Comparison of ENCODE assay signal across 21 cellular contexts in the genomic region with DNA sequence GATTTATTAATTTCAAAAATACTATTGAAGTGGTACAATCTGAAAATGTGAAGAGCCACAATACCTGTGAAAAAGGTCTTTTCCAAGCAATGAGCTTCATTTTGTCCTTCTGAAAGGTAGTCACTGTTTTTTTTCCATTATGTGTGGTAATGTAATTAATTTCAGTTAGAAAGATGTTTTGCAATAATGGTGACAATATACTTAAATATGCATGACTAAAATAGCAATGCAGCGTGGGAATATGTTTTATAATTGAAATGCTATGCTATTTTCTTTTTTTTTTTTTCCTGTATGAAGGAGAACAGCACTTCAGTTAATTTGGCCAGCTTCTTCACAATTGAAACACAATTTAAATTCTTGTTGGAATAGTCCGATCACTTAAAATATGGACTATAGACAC. TPM values are rescaled to one million over a fixed set of nuclear protein-coding genes. Genes with fewer than 3 reads are reported as not detected.
A peak's percentile ranks its signal among the peaks of the same experiment; 100 is the strongest.
DNase-seq lines count a peak whose midpoint lies in the region; ATAC-seq and TF ChIP-seq lines count a peak whose summit lies in the region.
"Had no signal": no experiment of that assay in that cellular context is flagged by ENCODE, and none has a peak within 500 bp of the region (broad histone marks: within the 10 kb centered on the region; RNA-seq: fewer than 3 reads in every experiment).

No MANE protein-coding gene starts in this region.

- H4K20me1 ChIP-seq in IMR-90 (ENCODE audit: insufficient read depth, low read length) = no peaks in the 10 kb centered on the region
- H4K20me1 ChIP-seq in osteoblast (ENCODE audit: insufficient read depth, low read length) = no peaks in the 10 kb centered on the region
- H4K20me1 ChIP-seq: BLaER1 had no signal

- H2AK5ac ChIP-seq in IMR-90 (ENCODE audit: low read depth, low read length) = no peak overlapping the region; the same call in 1 of the 2 replicates

- in situ Hi-C loops in IMR-90 (cut with MboI; ENCODE audit: low sequenced_read_pairs) (no loop called here), transverse colon (cut with MboI; ENCODE audit: low pct_ligation_motif_present in 1 of 4, low pct_unique_long_range_greater_than_20kb in 1 of 4, low sequenced_read_pairs in 3 of 4) (no loop called here)

- TF ChIP-seq RAD21 in IMR-90 (IDR thresholded peaks at IDR 0.05; ENCODE audit: low read length) = no peak

- dilution Hi-C loops in IMR-90 (cut with HindIII; ENCODE audit: low sequenced_read_pairs, unreplicated experiment) = no loop called here

- TF ChIP-seq POLR2A in IMR-90 (IDR thresholded peaks at IDR 0.05; ENCODE audit: low read depth, low read length) (no peak), transverse colon (IDR thresholded peaks at IDR 0.05) (no peak)

- peak overlapping the region; percentile 9 to 58; a peak in 3 of 4 replicates for H4K8ac ChIP-seq in IMR-90 (ENCODE audit: low read depth in 2 of 2, low read length in 2 of 2)

- H3K18ac ChIP-seq in IMR-90 (ENCODE audit: low read depth, low read length) = peak overlapping the region; percentile 81

- peak; percentile 60 for DNase-seq in AG20443 (ENCODE audit: low spot score)
- DNase-seq in IMR-90 = peak; percentile 79
- peak; percentile 65 for DNase-seq in epithelial cell of esophagus (ENCODE audit: low read depth)
- DNase-seq in osteoblast (ENCODE audit: insufficient read length, low spot score, missing footprints) = peak; percentile 21
- no peak for DNase-seq in transverse colon
- DNase-seq: activated CD4-positive, alpha-beta T cell treated with anti-CD3 and anti-CD28 coated beads, Interleukin-2, amount 50 U/mL, for 4 hours; activated CD8-positive, alpha-beta memory T cell treated with anti-CD3 and anti-CD28 coated beads, Interleukin-2, amount 50 U/mL, for 48 hours; activated effector memory CD4-positive, alpha-beta T cell treated with Interleukin-2 at 50 U/mL for 16 hours; activated naive CD8-positive, alpha-beta T cell treated with anti-CD3 and anti-CD28 coated beads, Interleukin-2, amount 50 U/mL, for 24 hours; Calu3; kidney; lower lobe of right lung; NCI-H1105 treated with DMSO at 0.1 percent for 48 hours; NCI-H524; WERI-Rb-1 had no signal

- H3K36me3 ChIP-seq in IMR-90 (ENCODE audit: control insufficient read depth, insufficient read depth, low read length) (peaks cover 9% of the 10 kb centered on the region), osteoblast (ENCODE audit: insufficient read depth, low read length) (peaks cover 13% of the 10 kb centered on the region), transverse colon (no peaks in the 10 kb centered on the region)
- H3K36me3 ChIP-seq: BLaER1, cardiac muscle cell, lower lobe of right lung, prostate gland, WERI-Rb-1 had no signal

- H3K27ac ChIP-seq in IMR-90 (ENCODE audit: insufficient read depth, low read length) (no peak overlapping the region), osteoblast (ENCODE audit: low read depth, low read length) (peak overlapping the region; percentile 88), transverse colon (no peak overlapping the region)
- H3K27ac ChIP-seq: BLaER1, cardiac muscle cell, lower lobe of right lung, prostate gland, WERI-Rb-1 had no signal

- ATAC-seq in IMR-90 (ENCODE audit: low read depth) (peak; percentile 11; the same call in 1 of the 2 replicates), GM21737 (IDR thresholded peaks at IDR 0.05; ENCODE audit: unreplicated experiment) (no peak), HG02588 (IDR thresholded peaks at IDR 0.05; ENCODE audit: unreplicated experiment) (no peak)
- ATAC-seq: activated naive CD8-positive, alpha-beta T cell treated with anti-CD3 and anti-CD28 coated beads, Interleukin-2, amount 50 U/mL, for 24 hours; lower lobe of right lung had no signal

- peak overlapping the region; percentile 57; the same call in 1 of the 2 replicates for H3K56ac ChIP-seq in IMR-90 (ENCODE audit: extremely low read depth, insufficient read depth, low read length)

- intact Hi-C loops in IMR-90 (cut with micrococcal nuclease) = no loop called here
- intact Hi-C loops in transverse colon (cut with DNase I; ENCODE audit: low total_unique reads) = no loop called here

- TF ChIP-seq CTCF in IMR-90 (conservative IDR thresholded peaks at IDR 0.05; ENCODE audit: low read depth, low read length) (no peak), epithelial cell of esophagus (IDR thresholded peaks at IDR 0.05; ENCODE audit: insufficient read depth, low read depth, low read length, missing control alignments) (no peak), osteoblast (IDR thresholded peaks at IDR 0.05; ENCODE audit: extremely low read depth, low read depth, low read length) (no peak), transverse colon (IDR thresholded peaks at IDR 0.05) (no peak)

- no TSS peak for BruUV-seq in IMR-90 (replicated peaks; lab: Mats Ljungman, UMichigan)

- peak overlapping the region; percentile 67; the same call in 1 of the 2 replicates for H3K14ac ChIP-seq in IMR-90 (replicated peaks; ENCODE audit: low read depth, low read length)

- peaks cover 7% of the 10 kb centered on the region for H3K4me1 ChIP-seq in IMR-90 (ENCODE audit: control insufficient read depth, insufficient read depth, low read length)
- peaks cover 27% of the 10 kb centered on the region for H3K4me1 ChIP-seq in osteoblast (ENCODE audit: insufficient read depth, low read length)
- no peaks in the 10 kb centered on the region for H3K4me1 ChIP-seq in transverse colon
- H3K4me1 ChIP-seq: BLaER1, prostate gland had no signal

- H2BK15ac ChIP-seq in IMR-90 (ENCODE audit: low read depth, low read length) = peak overlapping the region; percentile 58; the same call in 2 of the 3 replicates

- peaks cover 4 to 5% of the 10 kb centered on the region in 2 experiments; a peak in 2 of 4 replicates for H3K79me1 ChIP-seq in IMR-90 (ENCODE audit: low read depth in 1 of 2, low read length in 2 of 2)

- H2AK9ac ChIP-seq in IMR-90 (replicated peaks; ENCODE audit: low read depth, low read length, poor library complexity) = no peak overlapping the region

- H3K9me3 ChIP-seq in IMR-90 (ENCODE audit: control insufficient read depth, insufficient read depth, low read length) (no peaks in the 10 kb centered on the region), osteoblast (ENCODE audit: low read depth, low read length) (no peaks in the 10 kb centered on the region), transverse colon (no peaks in the 10 kb centered on the region)
- H3K9me3 ChIP-seq: lower lobe of right lung, prostate gland had no signal

- POLR2A ChIA-PET in IMR-90 (lab: Charles Lee; ENCODE audit: unreplicated experiment) = interaction anchor here (0.6 kb wide), 1 partner anchor 99 kb away, joined by 5 read pairs; no protein-coding TSS in a partner anchor

- no CpG with 5 or more reads among the region's 2 CpGs for WGBS in IMR-90 (ENCODE audit: extremely low coverage in 2 of 2, insufficient read length in 1 of 2), 2 experiments
- 68 to 69% methylated on average over 2 of the region's 2 CpGs for WGBS in transverse colon (ENCODE audit: low coverage in 1 of 2), 2 donors

- H3K79me2 ChIP-seq in osteoblast (ENCODE audit: insufficient read depth, low read length) = peaks cover 44% of the 10 kb centered on the region

- peak overlapping the region; percentile 66; the same call in 1 of the 2 replicates for H2BK20ac ChIP-seq in IMR-90 (ENCODE audit: low read depth, low read length)

- H3K9ac ChIP-seq in IMR-90 (ENCODE audit: low read depth, low read length) = no peak overlapping the region; the same call in 1 of the 2 replicates
- H3K9ac ChIP-seq: BLaER1 had no signal

- H3K4me2 ChIP-seq in IMR-90 (ENCODE audit: low read depth, low read length) (peak overlapping the region; percentile 71; the same call in 1 of the 2 replicates), osteoblast (ENCODE audit: insufficient read depth, low read length) (peak overlapping the region; percentile 41)
- H3K4me2 ChIP-seq: BLaER1 had no signal

- 0 out of 2 replicates have a peak overlapping the region, but pooled peaks have one; percentile 49 for H4K91ac ChIP-seq in IMR-90 (ENCODE audit: insufficient read depth, low read depth, low read length)

- H3K27me3 ChIP-seq in IMR-90 (ENCODE audit: control insufficient read depth, insufficient read depth, low read length) = no peaks in the 10 kb centered on the region
- no peaks in the 10 kb centered on the region for H3K27me3 ChIP-seq in osteoblast (ENCODE audit: insufficient read depth, low read length)
- H3K27me3 ChIP-seq in transverse colon = no peaks in the 10 kb centered on the region
- H3K27me3 ChIP-seq: BLaER1 had no signal

- CTCF ChIA-PET in IMR-90 (lab: Yijun Ruan, JAX) = interaction anchor here (0.6 to 0.9 kb wide), 3 partner anchors 12 to 656 kb away, joined by 3 read pairs; no protein-coding TSS in a partner anchor

- H3K23ac ChIP-seq in IMR-90 (ENCODE audit: low read depth, low read length) = no peak overlapping the region; the same call in 1 of the 2 replicates

- peak overlapping the region; percentile 53; the same call in 1 of the 2 replicates for H3K4ac ChIP-seq in IMR-90 (ENCODE audit: low read depth, low read length)

- H2BK5ac ChIP-seq in IMR-90 (ENCODE audit: low read depth, low read length, poor library complexity, severe bottlenecking) = peak overlapping the region; percentile 87

- H2AFZ ChIP-seq in IMR-90 (replicated peaks; ENCODE audit: low read length, poor library complexity) (no peak overlapping the region), osteoblast (ENCODE audit: low read length) (no peak overlapping the region)

- H3K4me3 ChIP-seq in IMR-90 (ENCODE audit: insufficient read depth, low read depth, low read length) (no peak overlapping the region), epithelial cell of esophagus (ENCODE audit: low read length) (no peak overlapping the region), osteoblast (ENCODE audit: insufficient read depth, low read length) (no peak overlapping the region), transverse colon (no peak overlapping the region)
- H3K4me3 ChIP-seq: BLaER1, cardiac muscle cell, lower lobe of right lung, prostate gland had no signal

- no peaks in the 10 kb centered on the region for H3K9me1 ChIP-seq in IMR-90 (ENCODE audit: insufficient read depth, low read length)

- TF ChIP-seq EP300 in transverse colon (IDR thresholded peaks at IDR 0.05; ENCODE audit: low read depth) = no peak

- H4K5ac ChIP-seq in IMR-90 (ENCODE audit: low read depth, low read length) = peak overlapping the region; percentile 53; the same call in 1 of the 2 replicates

- peak overlapping the region; percentile 84 for H2BK120ac ChIP-seq in IMR-90 (ENCODE audit: low read depth, low read length)

TF ChIP-seq in IMR-90, 13 proteins besides CTCF, POLR2A, EP300 and RAD21:
- no peak for TF ChIP-seq MAFK (IDR thresholded peaks at IDR 0.05; ENCODE audit: low read depth, low read length)
- no peak for TF ChIP-seq NFE2L2 (IDR thresholded peaks at IDR 0.05; ENCODE audit: low read depth, low read length)
- TF ChIP-seq FOS (IDR thresholded peaks at IDR 0.05; ENCODE audit: low read depth, low read length) = peak; percentile 61
- TF ChIP-seq CEBPB (IDR thresholded peaks at IDR 0.05; ENCODE audit: low read depth, low read length) = peak; percentile 97

RNA-seq across cellular contexts. Expression of a gene that starts 41.9 kb away (rescaled TPM):
- 88.2 and 89.4 TPM in 2 replicates for total RNA-seq in IMR-90 (2012; rRNA removed)
- polyA plus RNA-seq in IMR-90 (2012; rRNA removed) = 23.2 and 24.6 TPM in 2 replicates
- 7.5 and 12.4 TPM in 2 replicates for polyA plus RNA-seq in IMR-90 (2012; cell fraction: cytosol; rRNA removed)
- 12.3 and 16.2 TPM in 2 replicates for polyA plus RNA-seq in IMR-90 (2012; cell fraction: nucleus; rRNA removed; ENCODE audit: low replicate concordance)
- 73.1 and 92.3 TPM in 2 replicates for total RNA-seq in osteoblast
- total RNA-seq in transverse colon = 10 to 100 TPM in 1 of 4 donors, 1 to 10 TPM in 2, under 1 TPM in 1; 0.60 to 19.8 (median 3.8) TPM
- total RNA-seq: T-helper 2 cell treated with Interferon-gamma antibody and Interleukin-4, amounts not matched to agents 100 ng/mL and 5 ng/mL, for 36 hours had no signal
